In the genomic region with DNA sequence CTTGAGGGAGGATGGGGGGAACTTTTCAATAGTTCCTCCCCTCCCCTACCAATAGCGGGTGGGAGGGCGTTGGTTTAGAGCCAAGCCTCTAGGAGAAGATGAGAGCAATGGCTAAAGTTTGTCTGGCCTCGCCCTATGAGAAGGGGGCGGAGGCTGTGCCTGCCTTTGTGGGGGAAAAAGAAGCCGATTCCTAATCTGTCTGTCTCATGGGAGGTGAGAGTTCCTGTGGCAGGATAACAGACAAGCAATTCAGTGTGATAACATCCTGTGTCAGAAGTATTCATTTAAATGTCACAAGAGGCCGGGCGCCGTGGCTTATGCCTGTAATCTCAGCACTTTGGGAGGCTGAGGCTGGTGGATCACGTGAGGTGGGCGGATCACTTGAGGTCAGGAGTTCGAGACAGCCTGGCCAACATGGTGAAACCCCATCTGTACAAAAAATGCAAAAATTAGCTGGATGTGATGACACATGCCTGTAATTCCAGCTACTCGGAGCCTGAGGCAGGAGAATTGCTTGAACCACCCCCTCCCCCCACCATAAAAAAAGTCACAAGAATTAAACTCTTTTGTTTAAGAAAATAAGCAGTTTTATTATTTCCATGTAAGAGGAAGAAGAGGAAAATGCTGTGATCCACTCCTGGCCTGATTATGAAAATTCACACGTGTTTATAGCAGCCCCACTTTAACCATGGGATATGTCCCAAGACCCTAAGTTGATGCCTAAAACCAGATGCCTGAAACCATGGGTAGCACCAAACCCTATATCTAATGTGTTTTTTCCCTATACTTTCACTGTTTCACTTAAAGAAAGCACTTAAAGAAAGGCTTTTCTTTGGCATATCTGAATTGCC, we compare ENCODE assay signal across 8 cellular contexts.
DNase-seq lines count a peak whose midpoint lies in the region; ATAC-seq and TF ChIP-seq lines count a peak whose summit lies in the region.

No MANE protein-coding gene starts in this region.

- ATAC-seq in HG03135 (IDR thresholded peaks at IDR 0.05; ENCODE audit: unreplicated experiment) = peak; percentile 37

- peak; percentile 45 for DNase-seq in GM12865 (ENCODE audit: low read depth)
- DNase-seq in T-helper 1 cell = peak; percentile 55 to 93 (median 75)
- peak; percentile 87 for DNase-seq in amniotic epithelial cell (ENCODE audit: low read depth)
- peak; percentile 21 for DNase-seq in iPS-NIHi11 (ENCODE audit: low spot score)
- DNase-seq in stimulated activated CD4-positive, alpha-beta T cell treated with anti-CD3 and anti-CD28 coated beads, Interleukin-15, amount 100 ng/mL, for 1 hour (ENCODE audit: low read depth in 1 of 2, low spot score in 1 of 2) = peak; percentile 53 to 65
- no peak for DNase-seq in DMS53 (lab: John Stamatoyannopoulos, UW)
- DNase-seq in inferior parietal cortex (ENCODE audit: extremely low spot score) = no peak

- TF ChIP-seq CTCF in GM12865 (IDR thresholded peaks at IDR 0.05; ENCODE audit: insufficient read depth, low read depth, low read length, missing control alignments) = no peak

- peak overlapping the region; percentile 99 for H3K4me3 ChIP-seq in GM12865 (ENCODE audit: low read depth, low read length)

Comparison
In these comparisons a context has a peak if more than half of its experiments do, and no peak if none do; other contexts are left out.
1. DNase-seq: peak in GM12865 (single experiment), T-helper 1 cell (5 of 5), amniotic epithelial cell (single experiment), iPS-NIHi11 (single experiment) and stimulated activated CD4-positive, alpha-beta T cell treated with anti-CD3 and anti-CD28 coated beads, Interleukin-15, amount 100 ng/mL, for 1 hour (2 of 2); none in DMS53 (single experiment) and inferior parietal cortex (single experiment).